Comparison of ENCODE assay signal across 27 cellular contexts in the genomic region with DNA sequence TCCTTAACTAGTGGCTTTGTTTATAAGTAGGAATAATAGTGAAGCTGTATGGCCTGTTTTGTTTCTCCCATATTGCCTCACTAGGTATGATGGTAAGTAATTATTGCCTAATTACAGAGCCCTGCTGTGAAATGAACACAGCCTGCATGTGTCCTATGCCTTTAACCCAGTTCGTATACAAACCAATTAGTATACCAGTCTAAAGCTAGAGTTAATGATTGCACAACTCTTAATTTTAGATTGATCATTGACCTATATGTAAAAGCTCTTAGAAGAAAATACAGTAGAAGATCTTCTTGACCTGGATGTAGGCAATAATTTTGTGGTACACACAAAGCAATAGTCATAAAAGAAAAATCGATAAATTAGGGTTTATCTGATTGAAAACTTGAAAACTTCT.
"Had no signal": no experiment of that assay in that cellular context is flagged by ENCODE, and none has a peak within 500 bp of the region (broad histone marks: within the 10 kb centered on the region; RNA-seq: fewer than 3 reads in every experiment).

No MANE protein-coding gene starts in this region.

- H3K4me1 ChIP-seq: gastroesophageal sphincter, parathyroid adenoma, transverse colon had no signal

- DNase-seq: activated CD4-positive, alpha-beta T cell treated with anti-CD3 and anti-CD28 coated beads, Interleukin-2, amount 10 ng/mL, durations not matched to agents 7 days and 5 days; activated CD4-positive, CD25-positive, alpha-beta regulatory T cell treated with anti-CD3 and anti-CD28 coated beads, Interleukin-2, amount 50 U/mL, for 72 hours; activated CD8-positive, alpha-beta memory T cell treated with anti-CD3 and anti-CD28 coated beads, Interleukin-2, amount 50 U/mL, for 48 hours; activated naive CD4-positive, alpha-beta T cell treated with Interleukin-2 at 50 U/mL for 16 hours; activated naive CD8-positive, alpha-beta T cell treated with anti-CD3 and anti-CD28 coated beads for 36 hours; activated T-cell treated with anti-CD3 and anti-CD28 coated beads, Interleukin-2, amount 50 U/mL, for 4 hours; amniotic stem cell; cerebellar nuclear complex; cortex of kidney; endodermal cell; head of caudate nucleus; hypothalamus; islet precursor cell; left cardiac atrium; nephron progenitor cell; stimulated activated CD4-positive, alpha-beta T cell treated with anti-CD3 and anti-CD28 coated beads, Interleukin-15, amount 100 ng/mL, for 24 hours; transverse colon; WERI-Rb-1 had no signal

- H3K9ac ChIP-seq: parathyroid adenoma had no signal

- H3K27me3 Mint-ChIP-seq: activated CD4-positive, alpha-beta T cell treated with anti-CD3 and anti-CD28 coated beads, Interleukin-2, amount 10 ng/mL, durations not matched to agents 7 days and 5 days; activated naive CD8-positive, alpha-beta T cell treated with anti-CD3 and anti-CD28 coated beads for 36 hours; memory B cell; stimulated activated memory B cell treated with anti-CD40 and anti-IgM and Interleukin-4, amounts not matched to agents 10 μg/mL and 1 μg/mL and 100 μg/mL, for 72 hours had no signal

- FAIRE-seq: TTC549, urothelium cell line had no signal

- H3K79me2 ChIP-seq: parathyroid adenoma had no signal

- H3K9me3 ChIP-seq: gastroesophageal sphincter, transverse colon had no signal

- H3K27ac Mint-ChIP-seq: activated CD4-positive, alpha-beta T cell treated with anti-CD3 and anti-CD28 coated beads, Interleukin-2, amount 10 ng/mL, durations not matched to agents 7 days and 5 days; activated naive CD8-positive, alpha-beta T cell treated with anti-CD3 and anti-CD28 coated beads for 36 hours; endodermal cell; memory B cell; nephron progenitor cell; stimulated activated memory B cell treated with anti-CD40 and anti-IgM and Interleukin-4, amounts not matched to agents 10 μg/mL and 1 μg/mL and 100 μg/mL, for 72 hours had no signal

- H3K9me3 Mint-ChIP-seq: activated CD4-positive, alpha-beta T cell treated with anti-CD3 and anti-CD28 coated beads, Interleukin-2, amount 10 ng/mL, durations not matched to agents 7 days and 5 days; activated naive CD8-positive, alpha-beta T cell treated with anti-CD3 and anti-CD28 coated beads for 36 hours; activated T-cell treated with anti-CD3 and anti-CD28 coated beads, Interleukin-2, amount 50 U/mL, for 4 hours; memory B cell; nephron progenitor cell; stimulated activated memory B cell treated with anti-CD40 and anti-IgM and Interleukin-4, amounts not matched to agents 10 μg/mL and 1 μg/mL and 100 μg/mL, for 72 hours had no signal

- H3K27me3 ChIP-seq: gastroesophageal sphincter, transverse colon had no signal

- H3K4me1 Mint-ChIP-seq: memory B cell, nephron progenitor cell had no signal

- H3K4me3 Mint-ChIP-seq: activated CD4-positive, alpha-beta T cell treated with anti-CD3 and anti-CD28 coated beads, Interleukin-2, amount 10 ng/mL, durations not matched to agents 7 days and 5 days; activated naive CD8-positive, alpha-beta T cell treated with anti-CD3 and anti-CD28 coated beads for 36 hours; activated T-cell treated with anti-CD3 and anti-CD28 coated beads, Interleukin-2, amount 50 U/mL, for 4 hours; endodermal cell; memory B cell; nephron progenitor cell; stimulated activated memory B cell treated with anti-CD40 and anti-IgM and Interleukin-4, amounts not matched to agents 10 μg/mL and 1 μg/mL and 100 μg/mL, for 72 hours had no signal

- H2AFZ ChIP-seq: parathyroid adenoma had no signal

- ATAC-seq: activated T-cell treated with anti-CD3 and anti-CD28 coated beads, Interleukin-2, amount 50 U/mL, for 4 hours; gastroesophageal sphincter; left cardiac atrium; sciatic nerve; stimulated activated memory B cell treated with anti-CD40 and anti-IgM and Interleukin-4, amounts not matched to agents 10 μg/mL and 1 μg/mL and 100 μg/mL, for 72 hours had no signal

- H3K4me2 ChIP-seq: smooth muscle cell had no signal

- H3K27ac ChIP-seq: epithelial cell of prostate, gastroesophageal sphincter, parathyroid adenoma, transverse colon, WERI-Rb-1 had no signal
